16 cellular contexts compared by ENCODE assay signal in the genomic region with DNA sequence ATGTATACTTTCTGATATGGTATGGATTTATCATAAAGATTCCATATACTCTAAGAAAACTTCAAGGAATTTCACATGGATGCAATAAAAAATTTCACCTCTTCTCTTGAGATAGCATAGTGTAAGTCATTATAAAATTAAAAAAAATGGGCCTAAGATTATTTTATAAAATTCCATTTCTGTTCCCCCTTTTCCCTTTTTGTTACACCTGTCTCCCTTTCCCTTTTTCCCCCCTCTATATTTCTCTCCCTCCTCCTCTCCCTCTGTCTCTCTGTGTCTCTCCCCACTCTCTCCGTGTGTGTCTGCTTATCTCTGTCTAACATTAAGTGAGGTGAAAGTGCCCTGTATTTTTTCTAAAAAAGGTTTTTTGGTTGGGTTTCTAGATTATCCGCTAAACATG.
A peak's percentile ranks its signal among the peaks of the same experiment; 100 is the strongest.
DNase-seq lines count a peak whose midpoint lies in the region; ATAC-seq and TF ChIP-seq lines count a peak whose summit lies in the region.
"Had no signal": no experiment of that assay in that cellular context is flagged by ENCODE, and none has a peak within 500 bp of the region (broad histone marks: within the 10 kb centered on the region; RNA-seq: fewer than 3 reads in every experiment).

No MANE protein-coding gene starts in this region.

- no peak for ATAC-seq in DND-41 (ENCODE audit: insufficient read depth, low read depth)
- no peak for ATAC-seq in activated CD8-positive, alpha-beta T cell treated with anti-CD3 and anti-CD28 coated beads, Interleukin-2, amount 10 ng/mL, durations not matched to agents 7 days and 5 days
- no peak for ATAC-seq in naive thymus-derived CD4-positive, alpha-beta T cell
- ATAC-seq: Panc1 had no signal

- no peak overlapping the region for H2AFZ ChIP-seq in DND-41 (ENCODE audit: low read depth, low read length)

- H3K27me3 ChIP-seq in DND-41 (ENCODE audit: insufficient read depth, low read length, poor library complexity), result no peaks in the 10 kb centered on the region
- no peaks in the 10 kb centered on the region for H3K27me3 ChIP-seq in naive thymus-derived CD4-positive, alpha-beta T cell (ENCODE audit: control insufficient read depth in 2 of 2, insufficient read depth in 2 of 2, low read length in 2 of 2)

- H3K4me1 ChIP-seq in DND-41 (ENCODE audit: insufficient read depth, low read length), result no peaks in the 10 kb centered on the region
- H3K4me1 ChIP-seq in naive thymus-derived CD4-positive, alpha-beta T cell (ENCODE audit: control insufficient read depth in 2 of 2, insufficient read depth in 2 of 2, low read length in 2 of 2), result no peaks in the 10 kb centered on the region

- H3K79me2 ChIP-seq in DND-41 (ENCODE audit: insufficient read depth, low read length), result no peaks in the 10 kb centered on the region

- H3K36me3 ChIP-seq in DND-41 (ENCODE audit: insufficient read depth, low read length), result peaks cover 84% of the 10 kb centered on the region
- peaks cover 8 to 57% (median 29%) of the 10 kb centered on the region in 3 experiments for H3K36me3 ChIP-seq in naive thymus-derived CD4-positive, alpha-beta T cell (ENCODE audit: control insufficient read depth in 2 of 3, insufficient read depth in 3 of 3, low read length in 3 of 3)

- H3K4me2 ChIP-seq in DND-41 (ENCODE audit: insufficient read depth, low read length), result no peak overlapping the region

- H3K27ac Mint-ChIP-seq in activated naive CD4-positive, alpha-beta T cell treated with anti-CD3 and anti-CD28 coated beads, Interleukin-2, amount 50 U/mL, for 24 hours, result peak overlapping the region; percentile 71
- H3K27ac Mint-ChIP-seq in activated naive CD4-positive, alpha-beta T cell treated with anti-CD3 and anti-CD28 coated beads for 36 hours, result no peak overlapping the region
- H3K27ac Mint-ChIP-seq in activated CD8-positive, alpha-beta T cell treated with anti-CD3 and anti-CD28 coated beads, Interleukin-2, amount 10 ng/mL, durations not matched to agents 7 days and 5 days, result peak overlapping the region; percentile 36
- peak overlapping the region in 8 of 9 donors; percentile 4 to 75 (median 34) for H3K27ac Mint-ChIP-seq in naive thymus-derived CD4-positive, alpha-beta T cell
- H3K27ac Mint-ChIP-seq in HFFc6, result no peak overlapping the region
- H3K27ac Mint-ChIP-seq: H9, IgD-negative memory B cell had no signal

- H4K20me1 ChIP-seq in DND-41 (ENCODE audit: insufficient read depth, low read length), result no peaks in the 10 kb centered on the region

- H3K4me3 ChIP-seq in DND-41 (ENCODE audit: low read depth in 1 of 2, low read length in 2 of 2), result no peak overlapping the region
- H3K4me3 ChIP-seq in naive thymus-derived CD4-positive, alpha-beta T cell (ENCODE audit: low read length), result no peak overlapping the region

- peaks cover 14% of the 10 kb centered on the region for H3K4me1 Mint-ChIP-seq in activated naive CD4-positive, alpha-beta T cell treated with anti-CD3 and anti-CD28 coated beads, Interleukin-2, amount 50 U/mL, for 24 hours
- H3K4me1 Mint-ChIP-seq in activated naive CD4-positive, alpha-beta T cell treated with anti-CD3 and anti-CD28 coated beads for 36 hours (ENCODE audit: low read depth), result no peaks in the 10 kb centered on the region
- H3K4me1 Mint-ChIP-seq in activated CD8-positive, alpha-beta T cell treated with anti-CD3 and anti-CD28 coated beads, Interleukin-2, amount 10 ng/mL, durations not matched to agents 7 days and 5 days (ENCODE audit: low read depth), result peaks cover 8% of the 10 kb centered on the region
- H3K4me1 Mint-ChIP-seq in naive thymus-derived CD4-positive, alpha-beta T cell, result peaks cover 0 to 14% (median 0%) of the 10 kb centered on the region in 7 donors
- H3K4me1 Mint-ChIP-seq in HFFc6 (ENCODE audit: low read depth), result no peaks in the 10 kb centered on the region
- H3K4me1 Mint-ChIP-seq: IgD-negative memory B cell had no signal

- DNase-seq in activated naive CD4-positive, alpha-beta T cell treated with anti-CD3 and anti-CD28 coated beads for 36 hours, result no peak
- DNase-seq in DND-41 (no peak), HFFc6 (no peak), NCI-H446 treated with DMSO at 0.1 percent for 48 hours (lab: John Stamatoyannopoulos, UW) (no peak)
- DNase-seq in activated CD8-positive, alpha-beta T cell treated with anti-CD3 and anti-CD28 coated beads, Interleukin-2, amount 10 ng/mL, durations not matched to agents 7 days and 5 days, result no peak
- no peak for DNase-seq in naive thymus-derived CD4-positive, alpha-beta T cell
- DNase-seq: GF-D8, H9, NCI-H1105 treated with DMSO at 0.1 percent for 48 hours, NCI-H1694 treated with DMSO at 0.1 percent for 48 hours, NCI-H2107, NCI-H2227 treated with DMSO at 0.1 percent for 48 hours, NCI-H524 treated with DMSO at 0.1 percent for 48 hours had no signal

- intact Hi-C loops in activated naive CD4-positive, alpha-beta T cell treated with anti-CD3 and anti-CD28 coated beads for 36 hours (cut with micrococcal nuclease), result no loop called here
- intact Hi-C loops in naive thymus-derived CD4-positive, alpha-beta T cell (cut with micrococcal nuclease), result loop anchor here in 1 of 2 donors (5.0 kb wide), 1 partner anchor 56 kb away; no protein-coding TSS in a partner anchor

- H3K9me3 ChIP-seq in DND-41 (ENCODE audit: insufficient read depth, low read length, severe bottlenecking), result no peaks in the 10 kb centered on the region
- no peaks in the 10 kb centered on the region for H3K9me3 ChIP-seq in naive thymus-derived CD4-positive, alpha-beta T cell (ENCODE audit: control insufficient read depth in 2 of 3, low read length in 3 of 3)

- H3K27me3 Mint-ChIP-seq in activated naive CD4-positive, alpha-beta T cell treated with anti-CD3 and anti-CD28 coated beads, Interleukin-2, amount 50 U/mL, for 24 hours, result no peaks in the 10 kb centered on the region
- H3K27me3 Mint-ChIP-seq in activated naive CD4-positive, alpha-beta T cell treated with anti-CD3 and anti-CD28 coated beads for 36 hours (ENCODE audit: low read depth), result no peaks in the 10 kb centered on the region
- no peaks in the 10 kb centered on the region for H3K27me3 Mint-ChIP-seq in activated CD8-positive, alpha-beta T cell treated with anti-CD3 and anti-CD28 coated beads, Interleukin-2, amount 10 ng/mL, durations not matched to agents 7 days and 5 days (ENCODE audit: low read depth)
- no peaks in the 10 kb centered on the region for H3K27me3 Mint-ChIP-seq in naive thymus-derived CD4-positive, alpha-beta T cell
- no peaks in the 10 kb centered on the region for H3K27me3 Mint-ChIP-seq in HFFc6 (ENCODE audit: insufficient read depth)
- H3K27me3 Mint-ChIP-seq: IgD-negative memory B cell had no signal

- TF ChIP-seq CTCF in DND-41 (IDR thresholded peaks at IDR 0.05; ENCODE audit: borderline replicate concordance, extremely low read depth, low read length, poor library complexity, severe bottlenecking) (no peak), HFFc6 (IDR thresholded peaks at IDR 0.05) (no peak)

- no peak overlapping the region for H3K4me3 Mint-ChIP-seq in activated naive CD4-positive, alpha-beta T cell treated with anti-CD3 and anti-CD28 coated beads, Interleukin-2, amount 50 U/mL, for 24 hours
- H3K4me3 Mint-ChIP-seq in activated naive CD4-positive, alpha-beta T cell treated with anti-CD3 and anti-CD28 coated beads for 36 hours, result no peak overlapping the region
- H3K4me3 Mint-ChIP-seq in activated CD8-positive, alpha-beta T cell treated with anti-CD3 and anti-CD28 coated beads, Interleukin-2, amount 10 ng/mL, durations not matched to agents 7 days and 5 days, result no peak overlapping the region
- H3K4me3 Mint-ChIP-seq in naive thymus-derived CD4-positive, alpha-beta T cell, result no peak overlapping the region
- H3K4me3 Mint-ChIP-seq in HFFc6, result no peak overlapping the region
- H3K4me3 Mint-ChIP-seq: H9, IgD-negative memory B cell had no signal

- no peaks in the 10 kb centered on the region for H3K9me3 Mint-ChIP-seq in activated naive CD4-positive, alpha-beta T cell treated with anti-CD3 and anti-CD28 coated beads, Interleukin-2, amount 50 U/mL, for 24 hours
- no peaks in the 10 kb centered on the region for H3K9me3 Mint-ChIP-seq in activated naive CD4-positive, alpha-beta T cell treated with anti-CD3 and anti-CD28 coated beads for 36 hours
- no peaks in the 10 kb centered on the region for H3K9me3 Mint-ChIP-seq in activated CD8-positive, alpha-beta T cell treated with anti-CD3 and anti-CD28 coated beads, Interleukin-2, amount 10 ng/mL, durations not matched to agents 7 days and 5 days (ENCODE audit: insufficient read depth)
- H3K9me3 Mint-ChIP-seq in naive thymus-derived CD4-positive, alpha-beta T cell, result no peaks in the 10 kb centered on the region
- H3K9me3 Mint-ChIP-seq in HFFc6, result no peaks in the 10 kb centered on the region
- H3K9me3 Mint-ChIP-seq: H9, IgD-negative memory B cell had no signal

- 0 out of 2 replicates have a peak overlapping the region, but pooled peaks have one; percentile 35 for H3K27ac ChIP-seq in DND-41 (ENCODE audit: low read length)
- H3K27ac ChIP-seq in naive thymus-derived CD4-positive, alpha-beta T cell (ENCODE audit: low read depth, low read length), result no peak overlapping the region

- POLR2A ChIA-PET in activated CD8-positive, alpha-beta T cell treated with anti-CD3 and anti-CD28 coated beads, Interleukin-2, amount 10 ng/mL, durations not matched to agents 7 days and 5 days (lab: Charles Lee), result no interaction called here
- POLR2A ChIA-PET in naive thymus-derived CD4-positive, alpha-beta T cell (lab: Charles Lee), result no interaction called here

- no peak overlapping the region for H3K9ac ChIP-seq in DND-41 (ENCODE audit: low read depth, low read length)

- CTCF ChIA-PET in activated naive CD4-positive, alpha-beta T cell treated with anti-CD3 and anti-CD28 coated beads for 36 hours (lab: Charles Lee), result no interaction called here
- CTCF ChIA-PET in activated CD8-positive, alpha-beta T cell treated with anti-CD3 and anti-CD28 coated beads, Interleukin-2, amount 10 ng/mL, durations not matched to agents 7 days and 5 days (lab: Charles Lee), result no interaction called here
- CTCF ChIA-PET in naive thymus-derived CD4-positive, alpha-beta T cell (lab: Charles Lee), result no interaction called here

- peaks cover 17% of the 10 kb centered on the region for H3K36me3 Mint-ChIP-seq in activated naive CD4-positive, alpha-beta T cell treated with anti-CD3 and anti-CD28 coated beads, Interleukin-2, amount 50 U/mL, for 24 hours
- H3K36me3 Mint-ChIP-seq in activated naive CD4-positive, alpha-beta T cell treated with anti-CD3 and anti-CD28 coated beads for 36 hours (ENCODE audit: low read depth), result peaks cover 12% of the 10 kb centered on the region
- H3K36me3 Mint-ChIP-seq in activated CD8-positive, alpha-beta T cell treated with anti-CD3 and anti-CD28 coated beads, Interleukin-2, amount 10 ng/mL, durations not matched to agents 7 days and 5 days (ENCODE audit: low read depth), result peaks cover 50% of the 10 kb centered on the region
- H3K36me3 Mint-ChIP-seq in naive thymus-derived CD4-positive, alpha-beta T cell, result peaks cover 3 to 54% (median 27%) of the 10 kb centered on the region in 5 donors
- peaks cover 23% of the 10 kb centered on the region for H3K36me3 Mint-ChIP-seq in HFFc6 (ENCODE audit: low read depth)
- H3K36me3 Mint-ChIP-seq: IgD-negative memory B cell had no signal

Comparison
In these comparisons a context has a peak if more than half of its experiments do, and no peak if none do; other contexts are left out.
1. H3K27ac Mint-ChIP-seq: peak in activated naive CD4-positive, alpha-beta T cell treated with anti-CD3 and anti-CD28 coated beads, Interleukin-2, amount 50 U/mL, for 24 hours (single experiment), activated CD8-positive, alpha-beta T cell treated with anti-CD3 and anti-CD28 coated beads, Interleukin-2, amount 10 ng/mL, durations not matched to agents 7 days and 5 days (single experiment) and naive thymus-derived CD4-positive, alpha-beta T cell (8 of 9); none in activated naive CD4-positive, alpha-beta T cell treated with anti-CD3 and anti-CD28 coated beads for 36 hours (single experiment) and HFFc6 (single experiment).